Comparison of ENCODE assay signal across 12 cellular contexts in the genomic region with DNA sequence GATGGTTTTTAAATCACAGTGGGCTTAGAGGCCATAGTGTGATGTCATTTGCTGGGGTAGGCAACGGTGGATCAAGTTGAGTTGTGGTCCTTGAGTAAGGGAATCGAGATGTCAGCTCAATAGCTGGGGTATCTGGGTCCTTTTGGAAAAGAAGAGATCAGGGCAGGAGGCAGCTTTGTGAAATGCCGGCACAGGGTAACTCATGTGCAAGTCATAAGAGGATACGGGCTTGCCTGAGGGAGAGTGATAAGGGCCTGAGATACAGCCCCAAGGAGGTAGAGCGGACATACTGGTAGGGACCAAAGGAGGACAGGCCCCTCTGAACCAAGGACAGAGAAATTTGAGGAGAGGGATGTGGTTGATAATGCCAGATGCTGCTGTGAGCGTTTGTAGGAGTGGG. TPM values are rescaled to one million over a fixed set of nuclear protein-coding genes. Genes with fewer than 3 reads are reported as not detected.
DNase-seq lines count a peak whose midpoint lies in the region; ATAC-seq and TF ChIP-seq lines count a peak whose summit lies in the region.
"Had no signal": no experiment of that assay in that cellular context is flagged by ENCODE, and none has a peak within 500 bp of the region (broad histone marks: within the 10 kb centered on the region; RNA-seq: fewer than 3 reads in every experiment).

No MANE protein-coding gene starts in this region.

- no peaks in the 10 kb centered on the region for H3K9me3 Mint-ChIP-seq in activated naive CD4-positive, alpha-beta T cell treated with anti-CD3 and anti-CD28 coated beads for 36 hours
- H3K9me3 Mint-ChIP-seq in activated CD8-positive, alpha-beta T cell treated with anti-CD3 and anti-CD28 coated beads for 36 hours = no peaks in the 10 kb centered on the region
- H3K9me3 Mint-ChIP-seq in glutamatergic neuron (ENCODE audit: unreplicated experiment) = peaks cover 20% of the 10 kb centered on the region

- no peak overlapping the region for H3K4me3 ChIP-seq in subcutaneous abdominal adipose tissue (ENCODE audit: low read depth in 1 of 5, low read length in 5 of 5)

- peak overlapping the region; percentile 39 for H3K27ac ChIP-seq in subcutaneous abdominal adipose tissue (ENCODE audit: low read depth, low read length)

- H3K36me3 Mint-ChIP-seq in activated naive CD4-positive, alpha-beta T cell treated with anti-CD3 and anti-CD28 coated beads for 36 hours (ENCODE audit: low read depth) = peaks cover 45% of the 10 kb centered on the region
- H3K36me3 Mint-ChIP-seq in activated CD8-positive, alpha-beta T cell treated with anti-CD3 and anti-CD28 coated beads for 36 hours (ENCODE audit: low read depth) = peaks cover 63% of the 10 kb centered on the region
- no peaks in the 10 kb centered on the region for H3K36me3 Mint-ChIP-seq in glutamatergic neuron (ENCODE audit: unreplicated experiment)

- H3K9ac ChIP-seq in subcutaneous abdominal adipose tissue (ENCODE audit: low read length in 5 of 5) = no peak overlapping the region

- ATAC-seq in activated CD8-positive, alpha-beta T cell treated with anti-CD3 and anti-CD28 coated beads for 36 hours = no peak
- ATAC-seq in GM19023 (IDR thresholded peaks at IDR 0.05; ENCODE audit: unreplicated experiment) = no peak

- H3K27ac Mint-ChIP-seq in activated naive CD4-positive, alpha-beta T cell treated with anti-CD3 and anti-CD28 coated beads for 36 hours = peak overlapping the region; percentile 81
- peak overlapping the region; percentile 89 for H3K27ac Mint-ChIP-seq in activated CD8-positive, alpha-beta T cell treated with anti-CD3 and anti-CD28 coated beads for 36 hours
- peak overlapping the region; percentile 60 for H3K27ac Mint-ChIP-seq in glutamatergic neuron (ENCODE audit: unreplicated experiment)

- no peak overlapping the region for H3K4me3 Mint-ChIP-seq in activated naive CD4-positive, alpha-beta T cell treated with anti-CD3 and anti-CD28 coated beads for 36 hours
- no peak overlapping the region for H3K4me3 Mint-ChIP-seq in activated CD8-positive, alpha-beta T cell treated with anti-CD3 and anti-CD28 coated beads for 36 hours
- no peak overlapping the region for H3K4me3 Mint-ChIP-seq in glutamatergic neuron (ENCODE audit: unreplicated experiment)

- CTCF ChIA-PET in activated naive CD4-positive, alpha-beta T cell treated with anti-CD3 and anti-CD28 coated beads for 36 hours (lab: Charles Lee) = interaction anchor here (0.9 kb wide), 1 partner anchor 9 kb away, joined by 3 read pairs; no protein-coding TSS in a partner anchor
- CTCF ChIA-PET in activated CD8-positive, alpha-beta T cell treated with anti-CD3 and anti-CD28 coated beads for 36 hours (lab: Charles Lee) = no interaction called here

- H3K9me3 ChIP-seq in subcutaneous abdominal adipose tissue (ENCODE audit: control insufficient read depth in 5 of 5, low read length in 5 of 5) = no peaks in the 10 kb centered on the region

- intact Hi-C loops in activated naive CD4-positive, alpha-beta T cell treated with anti-CD3 and anti-CD28 coated beads for 36 hours (cut with micrococcal nuclease) = no loop called here
- intact Hi-C loops in activated CD8-positive, alpha-beta T cell treated with anti-CD3 and anti-CD28 coated beads for 36 hours (cut with micrococcal nuclease) = no loop called here

- DNase-seq in activated naive CD4-positive, alpha-beta T cell treated with anti-CD3 and anti-CD28 coated beads for 36 hours = no peak
- DNase-seq in activated naive CD4-positive, alpha-beta T cell treated with Interleukin-2 at 50 U/mL for 16 hours = no peak
- DNase-seq in activated CD8-positive, alpha-beta T cell treated with anti-CD3 and anti-CD28 coated beads for 36 hours = no peak
- DNase-seq in glutamatergic neuron (no peak), DMS79 (lab: John Stamatoyannopoulos, UW) (no peak)
- no peak for DNase-seq in stimulated activated CD4-positive, alpha-beta T cell treated with anti-CD3 and anti-CD28 coated beads, Interleukin-4, amount 100 ng/mL, for 24 hours
- DNase-seq: foreskin fibroblast; Kasumi-1; NCI-H510A treated with DMSO at 0.1 percent for 48 hours; stimulated activated CD4-positive, alpha-beta T cell treated with anti-CD3 and anti-CD28 coated beads, Interleukin-4, amount 100 ng/mL, for 1 hour had no signal

- peaks cover 62% of the 10 kb centered on the region for H3K4me1 Mint-ChIP-seq in activated naive CD4-positive, alpha-beta T cell treated with anti-CD3 and anti-CD28 coated beads for 36 hours (ENCODE audit: low read depth)
- peaks cover 73% of the 10 kb centered on the region for H3K4me1 Mint-ChIP-seq in activated CD8-positive, alpha-beta T cell treated with anti-CD3 and anti-CD28 coated beads for 36 hours (ENCODE audit: low read depth)
- H3K4me1 Mint-ChIP-seq in glutamatergic neuron (ENCODE audit: low read depth, unreplicated experiment) = peaks cover 19% of the 10 kb centered on the region

- peaks cover 4 to 71% (median 67%) of the 10 kb centered on the region in 5 donors for H3K36me3 ChIP-seq in subcutaneous abdominal adipose tissue (ENCODE audit: control insufficient read depth in 5 of 5, insufficient read depth in 5 of 5, low read length in 5 of 5)

- H3K4me1 ChIP-seq in subcutaneous abdominal adipose tissue (ENCODE audit: control insufficient read depth in 5 of 5, insufficient read depth in 5 of 5, low read length in 5 of 5) = peaks cover 8 to 44% (median 27%) of the 10 kb centered on the region in 5 donors

- POLR2A ChIA-PET in activated CD8-positive, alpha-beta T cell treated with anti-CD3 and anti-CD28 coated beads for 36 hours (lab: Charles Lee) = interaction anchor here (1.0 to 1.6 kb wide), 5 partner anchors 9 to 201 kb away, joined by 3 to 12 read pairs (median 4); no protein-coding TSS in a partner anchor

- H3K27me3 ChIP-seq in subcutaneous abdominal adipose tissue (ENCODE audit: control insufficient read depth in 5 of 5, insufficient read depth in 4 of 5, low read length in 5 of 5) = no peaks in the 10 kb centered on the region

- TF ChIP-seq CTCF in activated CD8-positive, alpha-beta T cell treated with anti-CD3 and anti-CD28 coated beads for 36 hours (IDR thresholded peaks at IDR 0.05) = no peak
- TF ChIP-seq CTCF in glutamatergic neuron (IDR thresholded peaks at IDR 0.05; ENCODE audit: partially characterized antibody, unreplicated experiment) = no peak

- no peaks in the 10 kb centered on the region for H3K27me3 Mint-ChIP-seq in activated naive CD4-positive, alpha-beta T cell treated with anti-CD3 and anti-CD28 coated beads for 36 hours (ENCODE audit: low read depth)
- H3K27me3 Mint-ChIP-seq in activated CD8-positive, alpha-beta T cell treated with anti-CD3 and anti-CD28 coated beads for 36 hours = no peaks in the 10 kb centered on the region
- peaks cover 15% of the 10 kb centered on the region for H3K27me3 Mint-ChIP-seq in glutamatergic neuron (ENCODE audit: unreplicated experiment)

RNA-seq across cellular contexts. Expression of a gene that starts 4.2 kb away (rescaled TPM):
- 1 to 10 TPM; 3.8 to 5.0 TPM for total RNA-seq in activated naive CD4-positive, alpha-beta T cell treated with anti-CD3 and anti-CD28 coated beads for 36 hours
- 1 to 10 TPM; 4.0 to 5.5 TPM for total RNA-seq in activated CD8-positive, alpha-beta T cell treated with anti-CD3 and anti-CD28 coated beads for 36 hours
- 51.4 TPM for total RNA-seq in glutamatergic neuron (ENCODE audit: unreplicated experiment)

RNA-seq across cellular contexts. Expression of a gene that starts 18.8 kb away (rescaled TPM):
- total RNA-seq in activated naive CD4-positive, alpha-beta T cell treated with anti-CD3 and anti-CD28 coated beads for 36 hours = 100 to 1,000 TPM; 345 to 375 TPM
- total RNA-seq in activated CD8-positive, alpha-beta T cell treated with anti-CD3 and anti-CD28 coated beads for 36 hours = 100 to 1,000 TPM; 429 to 437 TPM
- total RNA-seq in glutamatergic neuron (ENCODE audit: unreplicated experiment) = 346 TPM

RNA-seq across cellular contexts. Expression of a gene that starts 28.2 kb away (rescaled TPM):
- total RNA-seq in activated naive CD4-positive, alpha-beta T cell treated with anti-CD3 and anti-CD28 coated beads for 36 hours = 1 to 10 TPM; 2.9 TPM
- 1 to 10 TPM; 4.0 to 4.2 TPM for total RNA-seq in activated CD8-positive, alpha-beta T cell treated with anti-CD3 and anti-CD28 coated beads for 36 hours
- 17.8 TPM for total RNA-seq in glutamatergic neuron (ENCODE audit: unreplicated experiment)

RNA-seq across cellular contexts. Expression of a gene that starts 28.3 kb away (rescaled TPM):
- total RNA-seq in activated naive CD4-positive, alpha-beta T cell treated with anti-CD3 and anti-CD28 coated beads for 36 hours = 10 to 100 TPM; 76.5 to 89.9 TPM
- total RNA-seq in activated CD8-positive, alpha-beta T cell treated with anti-CD3 and anti-CD28 coated beads for 36 hours = 100 to 1,000 TPM; 166 to 169 TPM
- 48.1 TPM for total RNA-seq in glutamatergic neuron (ENCODE audit: unreplicated experiment)

RNA-seq across cellular contexts. Expression of a gene that starts 34.1 kb away (rescaled TPM):
- total RNA-seq in activated naive CD4-positive, alpha-beta T cell treated with anti-CD3 and anti-CD28 coated beads for 36 hours = 100 to 1,000 TPM; 244 to 257 TPM
- 100 to 1,000 TPM; 220 to 221 TPM for total RNA-seq in activated CD8-positive, alpha-beta T cell treated with anti-CD3 and anti-CD28 coated beads for 36 hours
- total RNA-seq in glutamatergic neuron (ENCODE audit: unreplicated experiment) = 338 TPM
